Comparison of ENCODE assay signal across 1 cellular context in genomic region chr14:103074699-103075341, GRCh38.
TF ChIP-seq lines count a peak whose summit lies in the region.

No MANE protein-coding gene starts in this region.

TF ChIP-seq in A549, 52 proteins besides CTCF, POLR2A, EP300 and RAD21:
- TF ChIP-seq, protein P1, sequence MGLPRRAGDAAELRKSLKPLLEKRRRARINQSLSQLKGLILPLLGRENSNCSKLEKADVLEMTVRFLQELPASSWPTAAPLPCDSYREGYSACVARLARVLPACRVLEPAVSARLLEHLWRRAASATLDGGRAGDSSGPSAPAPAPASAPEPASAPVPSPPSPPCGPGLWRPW (IDR thresholded peaks at IDR 0.05) = no peak
- 0 out of 2 replicates have a peak, but pooled peaks have one; percentile 47 for TF ChIP-seq EHF (CRISPR knock-in tag; IDR thresholded peaks at IDR 0.05)
- peak; percentile 52 for TF ChIP-seq MAX (IDR thresholded peaks at IDR 0.05)
- TF ChIP-seq, protein P2, sequence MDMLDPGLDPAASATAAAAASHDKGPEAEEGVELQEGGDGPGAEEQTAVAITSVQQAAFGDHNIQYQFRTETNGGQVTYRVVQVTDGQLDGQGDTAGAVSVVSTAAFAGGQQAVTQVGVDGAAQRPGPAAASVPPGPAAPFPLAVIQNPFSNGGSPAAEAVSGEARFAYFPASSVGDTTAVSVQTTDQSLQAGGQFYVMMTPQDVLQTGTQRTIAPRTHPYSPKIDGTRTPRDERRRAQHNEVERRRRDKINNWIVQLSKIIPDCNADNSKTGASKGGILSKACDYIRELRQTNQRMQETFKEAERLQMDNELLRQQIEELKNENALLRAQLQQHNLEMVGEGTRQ (IDR thresholded peaks at IDR 0.05) = no peak
- peak in 1 of 2 experiments; percentile 21; a peak in 1 of 5 replicates for TF ChIP-seq JUN (IDR thresholded peaks at IDR 0.05)
- TF ChIP-seq ZNF302 (CRISPR knock-in tag; IDR thresholded peaks at IDR 0.05) = peak; percentile 44; the same call in 1 of the 2 replicates
- no peak for TF ChIP-seq MAZ (IDR thresholded peaks at IDR 0.05; ENCODE audit: borderline replicate concordance, low read depth, low read length)
- TF ChIP-seq HOXB13 (CRISPR knock-in tag; IDR thresholded peaks at IDR 0.05; ENCODE audit: low read depth) = peak; percentile 30; the same call in 1 of the 2 replicates
